Comparison of ENCODE assay signal across 8 cellular contexts in genomic region chr2:179096090-179096489, GRCh38. TPM values are rescaled to one million over a fixed set of nuclear protein-coding genes. Genes with fewer than 3 reads are reported as not detected.
A peak's percentile ranks its signal among the peaks of the same experiment; 100 is the strongest.
DNase-seq lines count a peak whose midpoint lies in the region; ATAC-seq and TF ChIP-seq lines count a peak whose summit lies in the region.

No MANE protein-coding gene starts in this region.

- 39% methylated on average over 3 of the region's 3 CpGs for WGBS in mammary epithelial cell (ENCODE audit: low coverage, missing lambda C conversion rate)

- intact Hi-C loops in mammary epithelial cell (cut with micrococcal nuclease) = no loop called here

- H3K9me3 ChIP-seq in mammary epithelial cell (replicated peaks; ENCODE audit: insufficient read depth, low read length) (no peaks in the 10 kb centered on the region), osteoblast (ENCODE audit: low read depth, low read length) (no peaks in the 10 kb centered on the region)

- no peaks in the 10 kb centered on the region for H3K36me3 ChIP-seq in mammary epithelial cell (ENCODE audit: insufficient read depth, low read length)
- no peaks in the 10 kb centered on the region for H3K36me3 ChIP-seq in osteoblast (ENCODE audit: insufficient read depth, low read length)

- H2AFZ ChIP-seq in mammary epithelial cell (ENCODE audit: low read depth, low read length) (no peak overlapping the region), osteoblast (ENCODE audit: low read length) (no peak overlapping the region)

- H3K4me2 ChIP-seq in mammary epithelial cell (ENCODE audit: insufficient read depth, low read depth, low read length) = no peak overlapping the region
- H3K4me2 ChIP-seq in osteoblast (ENCODE audit: insufficient read depth, low read length) = no peak overlapping the region

- no peak overlapping the region for H3K27ac ChIP-seq in mammary epithelial cell (ENCODE audit: insufficient read depth, low read depth, low read length)
- no peak overlapping the region for H3K27ac ChIP-seq in substantia nigra (ENCODE audit: low read depth, low read length, poor library complexity, severe bottlenecking)
- no peak overlapping the region for H3K27ac ChIP-seq in osteoblast (ENCODE audit: low read depth, low read length)

- H3K4me3 ChIP-seq in mammary epithelial cell (replicated peaks in 1 of 3; ENCODE audit: insufficient read depth in 1 of 3, low read depth in 2 of 3, low read length in 3 of 3) (no peak overlapping the region), osteoblast (ENCODE audit: insufficient read depth, low read length) (no peak overlapping the region)

- peak; percentile 30 for DNase-seq in mammary epithelial cell
- DNase-seq in substantia nigra (lab: John Stamatoyannopoulos, UW) = no peak
- no peak for DNase-seq in kidney glomerular epithelial cell (lab: John Stamatoyannopoulos, UW)
- DNase-seq in osteoblast (ENCODE audit: insufficient read length, low spot score, missing footprints) = no peak
- no peak for DNase-seq in dedifferentiated amniotic fluid mesenchymal stem cell (ENCODE audit: extremely low spot score)

- BruUV-seq in mammary epithelial cell (replicated peaks; lab: Mats Ljungman, UMichigan) = no TSS peak

- H3K79me2 ChIP-seq in mammary epithelial cell (ENCODE audit: insufficient read depth, low read length) (no peaks in the 10 kb centered on the region), osteoblast (ENCODE audit: insufficient read depth, low read length) (no peaks in the 10 kb centered on the region)

- dilution Hi-C loops in mammary epithelial cell (cut with HindIII; ENCODE audit: low sequenced_read_pairs) = no loop called here

- H3K9ac ChIP-seq in mammary epithelial cell (ENCODE audit: insufficient read depth, low read length) = no peak overlapping the region

- in situ Hi-C loops in mammary epithelial cell (cut with MboI; ENCODE audit: low sequenced_read_pairs in 2 of 2) = no loop called here

- H3K4me1 ChIP-seq in mammary epithelial cell (ENCODE audit: insufficient read depth, low read length) = no peaks in the 10 kb centered on the region
- no peaks in the 10 kb centered on the region for H3K4me1 ChIP-seq in osteoblast (ENCODE audit: insufficient read depth, low read length)

- TF ChIP-seq CTCF in mammary epithelial cell (conservative IDR thresholded peaks at IDR 0.05 in 1 of 2, IDR thresholded peaks at IDR 0.05 in 1 of 2; ENCODE audit: extremely low read depth in 1 of 2, insufficient read depth in 1 of 2, low read depth in 1 of 2, low read length in 2 of 2) (no peak), osteoblast (IDR thresholded peaks at IDR 0.05; ENCODE audit: extremely low read depth, low read depth, low read length) (no peak)

- no peaks in the 10 kb centered on the region for H3K27me3 ChIP-seq in mammary epithelial cell (ENCODE audit: insufficient read depth, low read length)
- no peaks in the 10 kb centered on the region for H3K27me3 ChIP-seq in osteoblast (ENCODE audit: insufficient read depth, low read length)

- CTCF ChIA-PET in mammary epithelial cell (lab: Charles Lee; ENCODE audit: low non-redundant PET) = no interaction called here

- H4K20me1 ChIP-seq in mammary epithelial cell (ENCODE audit: insufficient read depth, low read length) = no peaks in the 10 kb centered on the region
- H4K20me1 ChIP-seq in osteoblast (ENCODE audit: insufficient read depth, low read length) = no peaks in the 10 kb centered on the region

- ATAC-seq in GM18498 (IDR thresholded peaks at IDR 0.05; ENCODE audit: unreplicated experiment) (peak; percentile 100), GM19468 (IDR thresholded peaks at IDR 0.05; ENCODE audit: extremely low read depth, unreplicated experiment) (peak; percentile 94), HG03460 (IDR thresholded peaks at IDR 0.05; ENCODE audit: unreplicated experiment) (peak; percentile 100)

RNA-seq across cellular contexts. Expression of gene CCDC141, which starts 46.2 kb away (rescaled TPM):
- total RNA-seq in mammary epithelial cell (not detected), osteoblast (not detected in 2 replicates)
- polyA plus RNA-seq in mammary epithelial cell = 0.01 TPM
- polyA minus RNA-seq in mammary epithelial cell = not detected
